1 cellular context compared by ENCODE assay signal in genomic region chr2:121281107-121281506, GRCh38.
TF ChIP-seq lines count a peak whose summit lies in the region.

No MANE protein-coding gene starts in this region.

TF ChIP-seq in A549, 52 proteins besides CTCF, POLR2A, EP300 and RAD21 (continued from another document):
- no peak for TF ChIP-seq ESRRA (IDR thresholded peaks at IDR 0.05; ENCODE audit: borderline replicate concordance, low read length)
- no peak for TF ChIP-seq ELK1 (IDR thresholded peaks at IDR 0.05; ENCODE audit: low read depth, low read length)
- no peak for TF ChIP-seq CHD4 (IDR thresholded peaks at IDR 0.05; ENCODE audit: borderline replicate concordance)
- no peak for TF ChIP-seq MAX (IDR thresholded peaks at IDR 0.05)
- TF ChIP-seq HMGXB4 (CRISPR knock-in tag; IDR thresholded peaks at IDR 0.05; ENCODE audit: borderline replicate concordance), result no peak
- TF ChIP-seq JUNB (IDR thresholded peaks at IDR 0.05), result no peak
- no peak for TF ChIP-seq HOXA7 (CRISPR knock-in tag; IDR thresholded peaks at IDR 0.05)
- no peak for TF ChIP-seq E2F6 (IDR thresholded peaks at IDR 0.05; ENCODE audit: borderline replicate concordance, low read depth)
- TF ChIP-seq PHF8 (IDR thresholded peaks at IDR 0.05; ENCODE audit: borderline replicate concordance, low read depth), result no peak
- no peak for TF ChIP-seq CBX8 (IDR thresholded peaks at IDR 0.05)
